2 cellular contexts compared by ENCODE assay signal in the genomic region with DNA sequence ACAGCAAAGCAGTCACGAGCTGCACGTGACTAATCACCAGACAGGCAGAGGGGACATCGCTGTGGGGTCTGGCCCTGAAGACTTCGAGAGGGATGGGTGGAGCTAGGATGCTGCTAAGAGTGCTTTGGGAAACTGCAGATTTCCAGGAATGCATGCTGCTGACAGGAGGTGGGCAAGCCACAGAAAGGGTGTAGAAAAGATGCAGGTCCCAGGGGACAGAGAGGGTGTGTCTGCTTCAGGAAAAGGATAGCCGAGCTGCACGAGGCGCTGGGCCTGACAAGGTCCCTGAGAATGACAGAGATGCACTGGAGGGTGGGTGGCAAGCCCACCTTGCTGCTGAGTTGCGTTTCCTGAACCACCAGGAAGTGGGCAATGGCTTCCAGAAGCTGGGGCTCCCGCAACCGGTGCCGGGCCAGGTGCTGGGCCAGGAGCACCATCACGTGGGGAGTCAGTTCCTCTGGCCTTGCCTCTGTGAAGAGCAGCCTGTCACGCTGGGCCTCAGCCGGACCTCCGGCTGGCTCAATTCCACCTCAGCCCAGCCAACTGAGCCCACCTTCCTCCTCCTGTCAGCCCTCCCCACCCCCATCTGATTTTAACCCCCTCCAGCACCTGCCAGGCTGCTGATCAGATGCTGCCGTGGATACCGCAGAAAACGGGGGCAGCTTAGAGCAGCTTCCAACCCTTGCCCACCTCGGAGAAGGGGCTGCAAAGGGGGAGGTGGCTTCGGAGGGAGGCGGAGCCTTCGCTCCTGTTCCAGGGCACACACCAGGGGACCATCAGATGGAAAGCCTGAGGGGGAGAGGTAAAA.
TF ChIP-seq lines count a peak whose summit lies in the region.

No MANE protein-coding gene starts in this region.

TF ChIP-seq in A549, 52 proteins besides CTCF, POLR2A, EP300 and RAD21:
- TF ChIP-seq NPAS2 (CRISPR knock-in tag; IDR thresholded peaks at IDR 0.05; ENCODE audit: borderline replicate concordance) (no peak), FOSL2 (IDR thresholded peaks at IDR 0.05) (no peak), FOSL2 (CRISPR knock-in tag; IDR thresholded peaks at IDR 0.05) (no peak), NFE2L2 (conservative IDR thresholded peaks at IDR 0.05; ENCODE audit: low read length) (no peak), EHF (CRISPR knock-in tag; IDR thresholded peaks at IDR 0.05) (no peak), RNF2 (IDR thresholded peaks at IDR 0.05; ENCODE audit: borderline replicate concordance, low read depth) (no peak), JUN (IDR thresholded peaks at IDR 0.05) (no peak), HEYL (CRISPR knock-in tag; IDR thresholded peaks at IDR 0.05) (no peak)
- TF ChIP-seq, protein P1, sequence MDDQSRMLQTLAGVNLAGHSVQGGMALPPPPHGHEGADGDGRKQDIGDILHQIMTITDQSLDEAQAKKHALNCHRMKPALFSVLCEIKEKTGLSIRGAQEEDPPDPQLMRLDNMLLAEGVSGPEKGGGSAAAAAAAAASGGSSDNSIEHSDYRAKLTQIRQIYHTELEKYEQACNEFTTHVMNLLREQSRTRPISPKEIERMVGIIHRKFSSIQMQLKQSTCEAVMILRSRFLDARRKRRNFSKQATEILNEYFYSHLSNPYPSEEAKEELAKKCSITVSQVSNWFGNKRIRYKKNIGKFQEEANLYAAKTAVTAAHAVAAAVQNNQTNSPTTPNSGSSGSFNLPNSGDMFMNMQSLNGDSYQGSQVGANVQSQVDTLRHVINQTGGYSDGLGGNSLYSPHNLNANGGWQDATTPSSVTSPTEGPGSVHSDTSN (IDR thresholded peaks at IDR 0.05) = 0 out of 2 replicates have a peak, but pooled peaks have one; percentile 5
- TF ChIP-seq, protein P2, sequence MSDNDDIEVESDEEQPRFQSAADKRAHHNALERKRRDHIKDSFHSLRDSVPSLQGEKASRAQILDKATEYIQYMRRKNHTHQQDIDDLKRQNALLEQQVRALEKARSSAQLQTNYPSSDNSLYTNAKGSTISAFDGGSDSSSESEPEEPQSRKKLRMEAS (IDR thresholded peaks at IDR 0.05) = 0 out of 2 replicates have a peak, but pooled peaks have one; percentile 28
- TF ChIP-seq, protein P3, sequence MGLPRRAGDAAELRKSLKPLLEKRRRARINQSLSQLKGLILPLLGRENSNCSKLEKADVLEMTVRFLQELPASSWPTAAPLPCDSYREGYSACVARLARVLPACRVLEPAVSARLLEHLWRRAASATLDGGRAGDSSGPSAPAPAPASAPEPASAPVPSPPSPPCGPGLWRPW (IDR thresholded peaks at IDR 0.05) = no peak
TF ChIP-seq in A549: peak in this region for 2.

TF ChIP-seq in HepG2, 621 proteins besides CTCF, POLR2A, EP300 and RAD21:
- TF ChIP-seq RBM22 (optimal IDR thresholded peaks at IDR 0.05; ENCODE audit: low read length) (peak; percentile 9), CENPT (CRISPR knock-in tag; IDR thresholded peaks at IDR 0.05; ENCODE audit: low read depth) (no peak), ZNF383 (CRISPR knock-in tag; IDR thresholded peaks at IDR 0.05; ENCODE audit: borderline replicate concordance) (no peak), AGO2 (optimal IDR thresholded peaks at IDR 0.05; ENCODE audit: low read depth, low read length) (peak; percentile 85), ZNF317 (CRISPR knock-in tag; IDR thresholded peaks at IDR 0.05) (no peak), ZNF335 (CRISPR knock-in tag; IDR thresholded peaks at IDR 0.05) (no peak), ZNF564 (CRISPR knock-in tag; IDR thresholded peaks at IDR 0.05) (no peak), ZNF678 (CRISPR knock-in tag; IDR thresholded peaks at IDR 0.05) (no peak), PITX1 (CRISPR knock-in tag; IDR thresholded peaks at IDR 0.05) (no peak), POLR2AphosphoS2 (IDR thresholded peaks at IDR 0.05; ENCODE audit: low read depth, low read length) (0 out of 2 replicates have a peak, but pooled peaks have one; percentile 34), MYNN (CRISPR knock-in tag; IDR thresholded peaks at IDR 0.05; ENCODE audit: low read depth) (no peak), ZFP90 (CRISPR knock-in tag; IDR thresholded peaks at IDR 0.05; ENCODE audit: borderline replicate concordance) (no peak), RBFOX2 (IDR thresholded peaks at IDR 0.05; ENCODE audit: low read depth, low read length) (peak; percentile 53; the same call in 1 of the 2 replicates)
- TF ChIP-seq, protein P4, sequence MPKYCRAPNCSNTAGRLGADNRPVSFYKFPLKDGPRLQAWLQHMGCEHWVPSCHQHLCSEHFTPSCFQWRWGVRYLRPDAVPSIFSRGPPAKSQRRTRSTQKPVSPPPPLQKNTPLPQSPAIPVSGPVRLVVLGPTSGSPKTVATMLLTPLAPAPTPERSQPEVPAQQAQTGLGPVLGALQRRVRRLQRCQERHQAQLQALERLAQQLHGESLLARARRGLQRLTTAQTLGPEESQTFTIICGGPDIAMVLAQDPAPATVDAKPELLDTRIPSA (CRISPR knock-in tag; IDR thresholded peaks at IDR 0.05; ENCODE audit: borderline replicate concordance) = no peak
